ENCODE assay signal across 8 cellular contexts in genomic region chr1:167059045-167059728, GRCh38.
DNase-seq lines count a peak whose midpoint lies in the region; ATAC-seq and TF ChIP-seq lines count a peak whose summit lies in the region.

No MANE protein-coding gene starts in this region.

- H3K4me1 ChIP-seq in parathyroid adenoma: no peaks in the 10 kb centered on the region
- H3K4me1 ChIP-seq in tibial artery: peaks cover 0 to 4% (median 3%) of the 10 kb centered on the region in 4 donors

- H3K9ac ChIP-seq in parathyroid adenoma: no peak overlapping the region

- DNase-seq in KG1 (lab: John Stamatoyannopoulos, UW) (peak; percentile 31), RPMI8226 (peak; percentile 78), globus pallidus (ENCODE audit: low spot score) (peak; percentile 52), tibial artery (peak in 1 of 2 donors; percentile 66)
- peak; percentile 52 for DNase-seq in activated T-helper 9 cell treated with anti-CD3 and anti-CD28 coated beads, Interleukin-2, amount 50 U/mL, for 16 hours (ENCODE audit: low read depth)

- TF ChIP-seq CTCF in GM12872 (IDR thresholded peaks at IDR 0.05; ENCODE audit: insufficient read depth, low read depth, low read length) (peak; percentile 97), parathyroid adenoma (IDR thresholded peaks at IDR 0.05) (peak; percentile 87), tibial artery (IDR thresholded peaks at IDR 0.05) (peak; percentile 89 to 93)

- no peaks in the 10 kb centered on the region for H3K79me2 ChIP-seq in parathyroid adenoma

- H3K4me3 ChIP-seq in parathyroid adenoma (ENCODE audit: low read depth, low read length): no peak overlapping the region
- no peak overlapping the region for H3K4me3 ChIP-seq in tibial artery

- no peaks in the 10 kb centered on the region for H3K27me3 ChIP-seq in parathyroid adenoma (ENCODE audit: control insufficient read depth, insufficient read depth, low read length)
- peaks cover 0 to 23% of the 10 kb centered on the region in 2 donors for H3K27me3 ChIP-seq in tibial artery

- intact Hi-C loops in tibial artery (cut with DNase I; ENCODE audit: low total_unique reads): loop anchor here (5.0 kb wide), 1 partner anchor 152 kb away; no protein-coding TSS in a partner anchor

- ATAC-seq in GM18867 (IDR thresholded peaks at IDR 0.05; ENCODE audit: unreplicated experiment): no peak

- H3K9me3 ChIP-seq in parathyroid adenoma (ENCODE audit: control insufficient read depth, low read length): no peaks in the 10 kb centered on the region
- no peaks in the 10 kb centered on the region for H3K9me3 ChIP-seq in tibial artery

- H2AFZ ChIP-seq in parathyroid adenoma: peak overlapping the region; percentile 6

- H3K36me3 ChIP-seq in parathyroid adenoma (ENCODE audit: control insufficient read depth, insufficient read depth, low read length): no peaks in the 10 kb centered on the region
- no peaks in the 10 kb centered on the region for H3K36me3 ChIP-seq in tibial artery

- H3K4me2 ChIP-seq in parathyroid adenoma (ENCODE audit: low read length): no peak overlapping the region

- no peak overlapping the region for H3K27ac ChIP-seq in parathyroid adenoma
- no peak overlapping the region for H3K27ac ChIP-seq in tibial artery
